ENCODE assay signal across 1 cellular context in genomic region chr12:61504396-61505115, GRCh38.
TF ChIP-seq lines count a peak whose summit lies in the region.

No MANE protein-coding gene starts in this region.

TF ChIP-seq in Ishikawa, 13 proteins besides CTCF, POLR2A, EP300 and RAD21 (continued from another document):
- TF ChIP-seq REST (IDR thresholded peaks at IDR 0.05; ENCODE audit: low read depth) (no peak), TAF1 (IDR thresholded peaks at IDR 0.05; ENCODE audit: low read depth) (no peak), CREB1 (IDR thresholded peaks at IDR 0.05; ENCODE audit: low read depth) (no peak), ZBTB7A (IDR thresholded peaks at IDR 0.05; ENCODE audit: low read depth) (no peak), TCF12 (IDR thresholded peaks at IDR 0.05; ENCODE audit: low read depth) (peak; percentile 39; the same call in 1 of the 2 replicates)
